Comparison of ENCODE assay signal across 8 cellular contexts in genomic region chr10:22322663-22323160, GRCh38. TPM values are rescaled to one million over a fixed set of nuclear protein-coding genes. Genes with fewer than 3 reads are reported as not detected.
A peak's percentile ranks its signal among the peaks of the same experiment; 100 is the strongest.
DNase-seq lines count a peak whose midpoint lies in the region; ATAC-seq and TF ChIP-seq lines count a peak whose summit lies in the region.

No MANE protein-coding gene starts in this region.

- H3K27me3 ChIP-seq in fibroblast of lung (ENCODE audit: control insufficient read depth, insufficient read depth, low read length) (peaks cover 20% of the 10 kb centered on the region), rectal smooth muscle tissue (ENCODE audit: control insufficient read depth, insufficient read depth, low read length) (no peaks in the 10 kb centered on the region)

- H3K9ac ChIP-seq in fibroblast of lung (ENCODE audit: insufficient read depth, low read length) (no peak overlapping the region), rectal smooth muscle tissue (ENCODE audit: low read length) (no peak overlapping the region)

- H4K20me1 ChIP-seq in fibroblast of lung (ENCODE audit: control insufficient read depth, extremely low read depth, insufficient read depth, low read length) = peaks cover 3% of the 10 kb centered on the region

- H3K27ac ChIP-seq in fibroblast of lung (ENCODE audit: insufficient read depth, low read length) = no peak overlapping the region
- H3K27ac ChIP-seq in rectal smooth muscle tissue (ENCODE audit: low read depth, low read length) = no peak overlapping the region

- H3K9me3 ChIP-seq in fibroblast of lung (ENCODE audit: control insufficient read depth, insufficient read depth, low read depth, low read length) = no peaks in the 10 kb centered on the region

- H3K4me3 ChIP-seq in GM08714 (ENCODE audit: low read length) (peak overlapping the region; percentile 74), fibroblast of lung (replicated peaks in 1 of 4; ENCODE audit: control extremely low read depth in 1 of 4, insufficient read depth in 1 of 4, low read depth in 3 of 4, low read length in 4 of 4) (peak overlapping the region; percentile 40 to 74 (median 62)), rectal smooth muscle tissue (ENCODE audit: low read length) (peak overlapping the region; percentile 82)

- peak overlapping the region; percentile 61 for H3K4me2 ChIP-seq in fibroblast of lung (ENCODE audit: extremely low read depth, insufficient read depth, low read length)

- DNase-seq in RKO (ENCODE audit: low spot score) (peak; percentile 44), fibroblast of lung (ENCODE audit: low read depth in 2 of 2) (no peak), NCI-H1417 treated with DMSO at 0.1 percent for 48 hours (lab: John Stamatoyannopoulos, UW) (no peak), NOMO-1 (lab: John Stamatoyannopoulos, UW; ENCODE audit: unreplicated experiment in 2 of 2) (no peak)
- no peak for DNase-seq in stimulated activated naive CD4-positive, alpha-beta T cell (lab: John Stamatoyannopoulos, UW)

- H3K36me3 ChIP-seq in fibroblast of lung (ENCODE audit: control insufficient read depth, insufficient read depth, low read length) (no peaks in the 10 kb centered on the region), rectal smooth muscle tissue (ENCODE audit: control insufficient read depth, insufficient read depth, low read length) (no peaks in the 10 kb centered on the region)

- no peak overlapping the region for H2AFZ ChIP-seq in fibroblast of lung (ENCODE audit: low read length)

- no peak for TF ChIP-seq CTCF in fibroblast of lung (conservative IDR thresholded peaks at IDR 0.05 in 1 of 2, IDR thresholded peaks at IDR 0.05 in 1 of 2; ENCODE audit: low read depth in 1 of 2, low read length in 2 of 2)

- peaks cover 4% of the 10 kb centered on the region for H3K79me2 ChIP-seq in fibroblast of lung (ENCODE audit: control insufficient read depth, insufficient read depth, low read length)

- ATAC-seq in GM21515 (IDR thresholded peaks at IDR 0.05; ENCODE audit: unreplicated experiment) = no peak

- H3K4me1 ChIP-seq in fibroblast of lung (ENCODE audit: control insufficient read depth, extremely low read depth, insufficient read depth, low read length) = no peaks in the 10 kb centered on the region
- peaks cover 38% of the 10 kb centered on the region for H3K4me1 ChIP-seq in rectal smooth muscle tissue (ENCODE audit: control insufficient read depth, insufficient read depth, low read length)

RNA-seq across cellular contexts. Expression of gene BMI1, which starts 1.8 kb away (rescaled TPM):
- total RNA-seq in fibroblast of lung = 41.6 and 53.2 TPM in 2 replicates
- polyA plus RNA-seq in fibroblast of lung = 30.6 and 44.3 TPM in 2 replicates
- polyA plus RNA-seq in fibroblast of lung (2012) = 33.8 and 42.1 TPM in 2 replicates
- 22.7 and 28.6 TPM in 2 replicates for polyA minus RNA-seq in fibroblast of lung (ENCODE audit: low replicate concordance)

RNA-seq across cellular contexts. Expression of gene COMMD3, which starts 6.5 kb away (rescaled TPM):
- total RNA-seq in fibroblast of lung = 42.3 and 54.2 TPM in 2 replicates
- 39.0 and 39.6 TPM in 2 replicates for polyA plus RNA-seq in fibroblast of lung
- polyA plus RNA-seq in fibroblast of lung (2012) = 43.7 and 50.3 TPM in 2 replicates
- polyA minus RNA-seq in fibroblast of lung (ENCODE audit: low replicate concordance) = 4.7 TPM in 1 of 2 replicates, not detected in the other

RNA-seq across cellular contexts. Expression of gene SPAG6, which starts 22.6 kb away (rescaled TPM):
- under 0.01 TPM in 1 of 2 replicates, not detected in the other for total RNA-seq in fibroblast of lung
- not detected in 2 replicates for polyA plus RNA-seq in fibroblast of lung
- not detected in 2 replicates for polyA plus RNA-seq in fibroblast of lung (2012)
- not detected in 2 replicates for polyA minus RNA-seq in fibroblast of lung (ENCODE audit: low replicate concordance)
